In genomic region chr6:17599885-17600526, GRCh38 we compare ENCODE assay signal across 8 cellular contexts.
DNase-seq lines count a peak whose midpoint lies in the region; ATAC-seq lines count a peak whose summit lies in the region.

A gene with protein sequence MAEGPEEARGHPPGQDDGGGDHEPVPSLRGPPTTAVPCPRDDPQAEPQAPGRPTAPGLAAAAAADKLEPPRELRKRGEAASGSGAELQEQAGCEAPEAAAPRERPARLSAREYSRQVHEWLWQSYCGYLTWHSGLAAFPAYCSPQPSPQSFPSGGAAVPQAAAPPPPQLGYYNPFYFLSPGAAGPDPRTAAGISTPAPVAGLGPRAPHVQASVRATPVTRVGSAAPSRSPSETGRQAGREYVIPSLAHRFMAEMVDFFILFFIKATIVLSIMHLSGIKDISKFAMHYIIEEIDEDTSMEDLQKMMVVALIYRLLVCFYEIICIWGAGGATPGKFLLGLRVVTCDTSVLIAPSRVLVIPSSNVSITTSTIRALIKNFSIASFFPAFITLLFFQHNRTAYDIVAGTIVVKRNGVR (plus strand): TSS chr6:17600302. CDS start chr6:17600410, 108 bp downstream.

- DNase-seq in AML-193 (lab: John Stamatoyannopoulos, UW): peak; percentile 83 to 84
- peak; percentile 81 for DNase-seq in NCI-H226
- DNase-seq in cerebellar cortex (ENCODE audit: low spot score): peak; percentile 95
- DNase-seq in islet precursor cell: peak; percentile 97
- peak; percentile 93 to 95 (median 93) for DNase-seq in stimulated activated CD4-positive, alpha-beta T cell treated with anti-CD3 and anti-CD28 coated beads, Interleukin-12 subunit alpha, Interleukin-12 subunit beta, amount 100 ng/mL, for 48 hours (ENCODE audit: low read depth in 2 of 3, low spot score in 1 of 3)

- ATAC-seq in GM19023 (IDR thresholded peaks at IDR 0.05; ENCODE audit: unreplicated experiment): peak; percentile 90
- ATAC-seq in HG03196 (IDR thresholded peaks at IDR 0.05; ENCODE audit: unreplicated experiment): peak; percentile 91
- ATAC-seq in activated CD4-positive, CD25-positive, alpha-beta regulatory T cell treated with anti-CD3 and anti-CD28 coated beads, Interleukin-2, amount 50 U/mL, for 24 hours: peak; percentile 90 to 92

Comparison
In these comparisons a context has a peak if more than half of its experiments do, and no peak if none do; other contexts are left out.
1. Peak in every context shown above with its lines: DNase-seq and ATAC-seq.